Comparison of ENCODE assay signal across 8 cellular contexts in genomic region chr11:124746621-124747243, GRCh38. TPM values are rescaled to one million over a fixed set of nuclear protein-coding genes. Genes with fewer than 3 reads are reported as not detected.
DNase-seq lines count a peak whose midpoint lies in the region; TF ChIP-seq lines count a peak whose summit lies in the region.

No MANE protein-coding gene starts in this region.

- H3K9me3 ChIP-seq in HEK293 (ENCODE audit: control insufficient read depth, insufficient read depth, low read depth, low read length) = no peaks in the 10 kb centered on the region

- peaks cover 0 to 98% (median 37%) of the 10 kb centered on the region in 45 donors for H3K27me3 ChIP-seq in dorsolateral prefrontal cortex

- H3K36me3 ChIP-seq in HEK293 (ENCODE audit: control insufficient read depth in 2 of 2, insufficient read depth in 1 of 2, low read length in 2 of 2) = no peaks in the 10 kb centered on the region

- peak; percentile 86 for DNase-seq in GM12865 (ENCODE audit: low read depth)
- peak; percentile 29 for DNase-seq in NB4 (ENCODE audit: low read depth)
- DNase-seq in activated CD4-positive, alpha-beta T cell treated with anti-CD3 and anti-CD28 coated beads for 24 hours (ENCODE audit: low read depth in 2 of 2) = peak; percentile 56 to 66
- DNase-seq in dorsolateral prefrontal cortex = peak in 2 of 10 donors; percentile 44 to 72
- DNase-seq in lung microvascular endothelial cell (ENCODE audit: low read depth in 2 of 2) = peak; percentile 91
- peak; percentile 61 for DNase-seq in stimulated activated CD8-positive, alpha-beta memory T cell treated with anti-CD3 and anti-CD28 coated beads, Interleukin-15, amount 100 ng/mL, for 1 hour (ENCODE audit: low read depth)
- no peak for DNase-seq in NCI-H128 (lab: John Stamatoyannopoulos, UW; ENCODE audit: unreplicated experiment)

- POLR2A ChIA-PET in HEK293 (lab: Yijun Ruan, JAX) = interaction anchor here (0.9 to 1.9 kb wide), 12 partner anchors 10 to 1141 kb away, joined by 3 to 10 read pairs (median 4); partner anchors contain the start of genes HYLS1, MSANTD2 and TBRG1

- CTCF ChIA-PET in HEK293 (lab: Yijun Ruan, JAX) = interaction anchor here (0.6 to 2.0 kb wide), 16 partner anchors 9 to 199 kb away, joined by 3 to 23 read pairs (median 4); no protein-coding TSS in a partner anchor

- no peak overlapping the region; the same call in 1 of the 2 replicates for H3K27ac ChIP-seq in HEK293 (ENCODE audit: extremely low read depth, low read depth, low read length)
- peak overlapping the region in 39 of 59 donors; percentile 0 to 82 (median 59) for H3K27ac ChIP-seq in dorsolateral prefrontal cortex

- H3K4me1 ChIP-seq in HEK293 (ENCODE audit: control insufficient read depth, insufficient read depth, low read length) = no peaks in the 10 kb centered on the region

- TF ChIP-seq CTCF in GM12865 (IDR thresholded peaks at IDR 0.05; ENCODE audit: insufficient read depth, low read depth, low read length, missing control alignments) (peak; percentile 68), HEK293 (tag by site-specific recombination; IDR thresholded peaks at IDR 0.05) (peak; percentile 77), NB4 (IDR thresholded peaks at IDR 0.05; ENCODE audit: low read depth, low read length) (peak; percentile 15), dorsolateral prefrontal cortex (IDR thresholded peaks at IDR 0.05 in 54 of 56, conservative IDR thresholded peaks at IDR 0.05 in 2 of 56; ENCODE audit: low read depth in 1 of 56, partially characterized antibody in 56 of 56) (peak in 41 of 56 donors; percentile 9 to 49 (median 31))

- H3K4me3 ChIP-seq in GM12865 (ENCODE audit: low read depth, low read length) (peak overlapping the region; percentile 82), HEK293 (ENCODE audit: low read depth, low read length) (peak overlapping the region; percentile 53), NB4 (ENCODE audit: low read depth, low read length) (no peak overlapping the region), dorsolateral prefrontal cortex (peak overlapping the region; percentile 14 to 80 (median 50))

- intact Hi-C loops in dorsolateral prefrontal cortex (cut with DNase I) = no loop called here

- TF ChIP-seq POLR2A in NB4 (IDR thresholded peaks at IDR 0.05; ENCODE audit: extremely low read depth, insufficient read length) = no peak

TF ChIP-seq in HEK293, 187 proteins besides CTCF, POLR2A, EP300 and RAD21 (continues in another document):
- TF ChIP-seq, protein P1, sequence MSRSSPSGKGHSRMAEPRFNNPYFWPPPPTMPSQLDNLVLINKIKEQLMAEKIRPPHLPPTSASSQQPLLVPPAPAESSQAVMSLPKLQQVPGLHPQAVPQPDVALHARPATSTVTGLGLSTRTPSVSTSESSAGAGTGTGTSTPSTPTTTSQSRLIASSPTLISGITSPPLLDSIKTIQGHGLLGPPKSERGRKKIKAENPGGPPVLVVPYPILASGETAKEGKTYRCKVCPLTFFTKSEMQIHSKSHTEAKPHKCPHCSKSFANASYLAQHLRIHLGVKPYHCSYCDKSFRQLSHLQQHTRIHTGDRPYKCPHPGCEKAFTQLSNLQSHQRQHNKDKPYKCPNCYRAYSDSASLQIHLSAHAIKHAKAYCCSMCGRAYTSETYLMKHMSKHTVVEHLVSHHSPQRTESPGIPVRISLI (tag by site-specific recombination; IDR thresholded peaks at IDR 0.05) = peak; percentile 67; the same call in 1 of the 2 replicates
- TF ChIP-seq ZNF777 (tag by site-specific recombination; IDR thresholded peaks at IDR 0.05; ENCODE audit: borderline replicate concordance) = no peak
- TF ChIP-seq ZNF514 (tag by site-specific recombination; IDR thresholded peaks at IDR 0.05) = no peak
- no peak for TF ChIP-seq ZNF791 (tag by site-specific recombination; IDR thresholded peaks at IDR 0.05)
- no peak for TF ChIP-seq ZNF175 (tag by site-specific recombination; IDR thresholded peaks at IDR 0.05)
- TF ChIP-seq PBX3 (CRISPR knock-in tag; IDR thresholded peaks at IDR 0.05) = no peak
- no peak for TF ChIP-seq ZNF114 (tag by site-specific recombination; IDR thresholded peaks at IDR 0.05)
- TF ChIP-seq ZNF621 (tag by site-specific recombination; IDR thresholded peaks at IDR 0.05) = no peak
- TF ChIP-seq ZBTB20 (tag by site-specific recombination; IDR thresholded peaks at IDR 0.05) = peak; percentile 12; the same call in 1 of the 2 replicates
- TF ChIP-seq INSM2 (tag by site-specific recombination; IDR thresholded peaks at IDR 0.05) = no peak
- peak; percentile 76 for TF ChIP-seq ZNF76 (tag by site-specific recombination; IDR thresholded peaks at IDR 0.05; ENCODE audit: borderline replicate concordance, low read depth)
- TF ChIP-seq ZXDB (tag by site-specific recombination; IDR thresholded peaks at IDR 0.05) = peak; percentile 51
- TF ChIP-seq ZBTB48 (tag by site-specific recombination; IDR thresholded peaks at IDR 0.05) = peak; percentile 61; the same call in 1 of the 2 replicates
- TF ChIP-seq ZBTB26 (tag by site-specific recombination; optimal IDR thresholded peaks at IDR 0.05) = peak; percentile 56
- no peak for TF ChIP-seq PRDM6 (tag by site-specific recombination; IDR thresholded peaks at IDR 0.05)
- TF ChIP-seq ZNF707 (tag by site-specific recombination; IDR thresholded peaks at IDR 0.05) = no peak

RNA-seq across cellular contexts. Expression of gene VSIG2, which starts 5.3 kb away (rescaled TPM):
- total RNA-seq in dorsolateral prefrontal cortex (1 to 10 TPM in 49 of 120 experiments, under 1 TPM in 55, not detected in 16; 0.41 to 2.6 (median 0.94) TPM), lung microvascular endothelial cell (under 0.01 TPM in 1 of 2 replicates, not detected in the other)

RNA-seq across cellular contexts. Expression of gene NRGN, which starts 7.0 kb away (rescaled TPM):
- total RNA-seq in dorsolateral prefrontal cortex = 1,000 to 10,000 TPM in 103 of 120 experiments, 100 to 1,000 TPM in 17; 356 to 2,119 (median 1,378) TPM
- 0.20 and 0.65 TPM in 2 replicates for total RNA-seq in lung microvascular endothelial cell

RNA-seq across cellular contexts. Expression of gene ESAM, which starts 15.4 kb away (rescaled TPM):
- total RNA-seq in dorsolateral prefrontal cortex (10 to 100 TPM; 12.1 to 58.7 (median 20.9) TPM), lung microvascular endothelial cell (8.9 and 35.1 TPM in 2 replicates)

RNA-seq across cellular contexts. Expression of gene MSANTD2, which starts 53.5 kb away (rescaled TPM):
- total RNA-seq in dorsolateral prefrontal cortex (10 to 100 TPM in 119 of 120 experiments, 1 to 10 TPM in 1; 9.8 to 28.2 (median 17.7) TPM), lung microvascular endothelial cell (3.9 and 5.6 TPM in 2 replicates)

Comparison
In these comparisons a context has a peak if more than half of its experiments do, and no peak if none do; other contexts are left out.
1. CTCF ChIP-seq: peak in every context shown above with its lines; median percentile 77 in HEK293; 68 in GM12865; 31 in dorsolateral prefrontal cortex; 15 in NB4.
2. RNA of gene NRGN, which starts 7.0 kb away (total RNA-seq): 356 to 2,119 TPM in dorsolateral prefrontal cortex; 0.20 to 0.65 TPM in lung microvascular endothelial cell; every median in the first group is over 100 times any median in the second.